In the genomic region with DNA sequence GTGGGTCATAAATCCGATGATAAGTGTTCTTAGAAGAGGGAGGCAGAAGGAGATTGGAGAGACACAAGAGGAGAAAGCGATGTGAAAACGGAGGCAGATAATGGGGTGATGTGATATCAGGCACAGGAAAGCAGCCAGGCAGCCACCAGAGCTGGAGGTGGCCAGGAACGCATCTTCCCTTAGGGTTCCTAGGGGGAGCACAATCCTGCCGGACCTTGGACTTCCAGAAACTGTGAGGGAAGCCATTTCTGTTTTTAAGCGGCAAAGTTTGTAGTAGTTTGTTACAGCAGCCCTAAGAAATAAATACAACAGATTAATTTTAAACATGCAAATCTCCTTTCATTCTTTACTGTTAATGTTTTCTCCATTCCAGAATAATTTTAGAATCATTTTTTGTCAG, we compare ENCODE assay signal across 26 cellular contexts.
"Had no signal": no experiment of that assay in that cellular context is flagged by ENCODE, and none has a peak within 500 bp of the region (broad histone marks: within the 10 kb centered on the region; RNA-seq: fewer than 3 reads in every experiment).

No MANE protein-coding gene starts in this region.

- H3K9me3 ChIP-seq: ascending aorta, colonic mucosa, lower lobe of right lung, tibial nerve had no signal

- H3K4me1 Mint-ChIP-seq: activated CD4-positive, alpha-beta T cell treated with anti-CD3 and anti-CD28 coated beads, Interleukin-2, amount 10 ng/mL, durations not matched to agents 24 days and 14 days; activated naive CD8-positive, alpha-beta T cell treated with anti-CD3 and anti-CD28 coated beads for 36 hours; brain had no signal

- H3K27me3 Mint-ChIP-seq: activated CD4-positive, alpha-beta T cell treated with anti-CD3 and anti-CD28 coated beads, Interleukin-2, amount 10 ng/mL, durations not matched to agents 24 days and 14 days had no signal

- H3K27ac Mint-ChIP-seq: activated CD4-positive, alpha-beta memory T cell treated with anti-CD3 and anti-CD28 coated beads for 36 hours; activated CD4-positive, alpha-beta T cell treated with anti-CD3 and anti-CD28 coated beads, Interleukin-2, amount 10 ng/mL, durations not matched to agents 24 days and 14 days; activated naive CD4-positive, alpha-beta T cell treated with anti-CD3 and anti-CD28 coated beads for 36 hours; activated naive CD8-positive, alpha-beta T cell treated with anti-CD3 and anti-CD28 coated beads for 36 hours; activated T-helper 1 cell treated with anti-CD3 and anti-CD28 coated beads, Interleukin-12 subunit alpha, Interleukin-12 subunit beta, Interleukin-2, Interleukin-4 antibody, amounts not matched to agents 30 ng/mL and 10 ng/mL and 1 ng/mL, durations not matched to agents 14 hours and 24 hours and 36 hours; brain; natural killer cell treated with Interleukin-12 subunit alpha and Interleukin-12 subunit beta and Interleukin-15 and Interleukin-18, amount 100 ng/mL, for 72 hours had no signal

- DNase-seq: activated CD4-positive, alpha-beta memory T cell treated with anti-CD3 and anti-CD28 coated beads for 36 hours; activated CD4-positive, alpha-beta T cell treated with anti-CD3 and anti-CD28 coated beads, Interleukin-2, amount 10 ng/mL, durations not matched to agents 24 days and 14 days; activated CD8-positive, alpha-beta memory T cell treated with anti-CD3 and anti-CD28 coated beads, Interleukin-2, amount 50 U/mL, for 4 hours; activated effector memory CD4-positive, alpha-beta T cell treated with anti-CD3 and anti-CD28 coated beads, Interleukin-2, amount 50 U/mL, for 16 hours; activated naive CD4-positive, alpha-beta T cell treated with anti-CD3 and anti-CD28 coated beads for 36 hours; activated naive CD8-positive, alpha-beta T cell treated with anti-CD3 and anti-CD28 coated beads for 36 hours; activated T-cell treated with anti-CD3 and anti-CD28 coated beads, Interleukin-2, amount 50 U/mL, for 1 hour; cerebellar nuclear complex; colonic mucosa; effector CD8-positive, alpha-beta T cell; glutamatergic neuron; lower lobe of right lung; mesenchymal stem cell; posterior cingulate gyrus; right cardiac atrium; spleen; stimulated activated naive CD4-positive, alpha-beta T cell had no signal

- ATAC-seq: activated CD4-positive, CD25-positive, alpha-beta regulatory T cell treated with anti-CD3 and anti-CD28 coated beads, Interleukin-2, amount 50 U/mL, for 24 hours; left lobe of liver; lower lobe of right lung; natural killer cell treated with Interleukin-12 subunit alpha and Interleukin-12 subunit beta and Interleukin-15 and Interleukin-18, amount 100 ng/mL, for 72 hours; right cardiac atrium had no signal

- H3K4me1 ChIP-seq: ascending aorta, colonic mucosa, lower lobe of right lung, spleen, tibial nerve had no signal

- H3K27ac ChIP-seq: ascending aorta, cardiac muscle cell, colonic mucosa, lower lobe of right lung, spleen, tibial nerve, VCaP had no signal

- H3K27me3 ChIP-seq: ascending aorta, cardiac muscle cell, colonic mucosa, spleen, tibial nerve had no signal

- H3K4me3 Mint-ChIP-seq: activated CD4-positive, alpha-beta memory T cell treated with anti-CD3 and anti-CD28 coated beads for 36 hours; activated CD4-positive, alpha-beta T cell treated with anti-CD3 and anti-CD28 coated beads, Interleukin-2, amount 10 ng/mL, durations not matched to agents 24 days and 14 days; activated naive CD4-positive, alpha-beta T cell treated with anti-CD3 and anti-CD28 coated beads for 36 hours; activated naive CD8-positive, alpha-beta T cell treated with anti-CD3 and anti-CD28 coated beads for 36 hours; activated T-helper 1 cell treated with anti-CD3 and anti-CD28 coated beads, Interleukin-12 subunit alpha, Interleukin-12 subunit beta, Interleukin-2, Interleukin-4 antibody, amounts not matched to agents 30 ng/mL and 10 ng/mL and 1 ng/mL, durations not matched to agents 14 hours and 24 hours and 36 hours; brain; natural killer cell treated with Interleukin-12 subunit alpha and Interleukin-12 subunit beta and Interleukin-15 and Interleukin-18, amount 100 ng/mL, for 72 hours had no signal

- H3K9me3 Mint-ChIP-seq: activated CD4-positive, alpha-beta memory T cell treated with anti-CD3 and anti-CD28 coated beads for 36 hours; activated CD4-positive, alpha-beta T cell treated with anti-CD3 and anti-CD28 coated beads, Interleukin-2, amount 10 ng/mL, durations not matched to agents 24 days and 14 days; activated naive CD8-positive, alpha-beta T cell treated with anti-CD3 and anti-CD28 coated beads for 36 hours; activated T-helper 1 cell treated with anti-CD3 and anti-CD28 coated beads, Interleukin-12 subunit alpha, Interleukin-12 subunit beta, Interleukin-2, Interleukin-4 antibody, amounts not matched to agents 30 ng/mL and 10 ng/mL and 1 ng/mL, durations not matched to agents 14 hours and 24 hours and 36 hours; natural killer cell treated with Interleukin-12 subunit alpha and Interleukin-12 subunit beta and Interleukin-15 and Interleukin-18, amount 100 ng/mL, for 72 hours had no signal

- H3K36me3 Mint-ChIP-seq: activated CD4-positive, alpha-beta memory T cell treated with anti-CD3 and anti-CD28 coated beads for 36 hours; activated naive CD8-positive, alpha-beta T cell treated with anti-CD3 and anti-CD28 coated beads for 36 hours; natural killer cell treated with Interleukin-12 subunit alpha and Interleukin-12 subunit beta and Interleukin-15 and Interleukin-18, amount 100 ng/mL, for 72 hours had no signal

- H3K36me3 ChIP-seq: ascending aorta, cardiac muscle cell, colonic mucosa, lower lobe of right lung, spleen, tibial nerve had no signal

- H3K4me3 ChIP-seq: ascending aorta, cardiac muscle cell, colonic mucosa, lower lobe of right lung, spleen, tibial nerve had no signal
